In the genomic region with DNA sequence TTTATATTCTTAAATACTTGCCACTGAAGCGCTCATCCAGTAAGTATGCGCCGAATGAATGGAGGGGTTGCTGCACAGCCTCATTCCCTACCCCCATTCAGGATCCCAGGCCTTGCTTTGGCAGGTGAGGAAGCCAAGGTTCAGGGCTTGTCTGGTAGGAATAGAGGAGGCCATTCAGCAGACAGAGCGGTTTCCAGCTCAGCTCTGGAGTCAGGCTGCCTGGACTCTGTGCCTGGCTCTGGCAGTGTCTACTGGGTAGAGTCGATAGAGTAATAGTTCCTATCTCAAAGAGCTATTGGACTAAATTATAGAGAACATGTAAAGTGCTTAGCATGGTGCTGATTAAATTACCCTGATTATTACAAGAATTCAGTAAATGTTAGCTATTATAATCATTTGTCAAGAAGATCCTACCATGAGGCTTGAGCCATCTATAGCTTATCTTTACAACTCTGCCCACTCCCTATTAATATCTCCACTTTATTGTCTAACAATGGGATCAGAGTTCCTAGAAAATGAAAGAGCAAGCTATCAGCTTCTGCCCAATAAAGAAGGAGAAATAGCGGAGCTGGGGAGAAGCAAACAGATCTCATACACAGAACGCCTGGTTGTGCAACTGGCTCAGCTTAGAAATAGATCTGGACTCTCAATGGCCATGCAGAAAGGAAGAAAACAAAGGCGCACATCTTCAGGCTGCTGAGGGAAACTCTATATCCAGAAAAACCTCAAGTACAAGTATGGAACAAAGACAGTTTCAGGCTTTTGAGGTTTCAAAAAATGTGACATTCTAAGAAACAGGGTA, we compare ENCODE assay signal across 1 cellular context.
TF ChIP-seq lines count a peak whose summit lies in the region.

No MANE protein-coding gene starts in this region.

TF ChIP-seq in K562, 482 proteins besides CTCF, POLR2A, EP300 and RAD21:
- TF ChIP-seq, protein P1, sequence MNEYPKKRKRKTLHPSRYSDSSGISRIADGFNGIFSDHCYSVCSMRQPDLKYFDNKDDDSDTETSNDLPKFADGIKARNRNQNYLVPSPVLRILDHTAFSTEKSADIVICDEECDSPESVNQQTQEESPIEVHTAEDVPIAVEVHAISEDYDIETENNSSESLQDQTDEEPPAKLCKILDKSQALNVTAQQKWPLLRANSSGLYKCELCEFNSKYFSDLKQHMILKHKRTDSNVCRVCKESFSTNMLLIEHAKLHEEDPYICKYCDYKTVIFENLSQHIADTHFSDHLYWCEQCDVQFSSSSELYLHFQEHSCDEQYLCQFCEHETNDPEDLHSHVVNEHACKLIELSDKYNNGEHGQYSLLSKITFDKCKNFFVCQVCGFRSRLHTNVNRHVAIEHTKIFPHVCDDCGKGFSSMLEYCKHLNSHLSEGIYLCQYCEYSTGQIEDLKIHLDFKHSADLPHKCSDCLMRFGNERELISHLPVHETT (CRISPR knock-in tag; conservative IDR thresholded peaks at IDR 0.05 in 1 of 2, IDR thresholded peaks at IDR 0.05 in 1 of 2): no peak
- no peak for TF ChIP-seq ZNF224 (CRISPR knock-in tag; IDR thresholded peaks at IDR 0.05)
- TF ChIP-seq ZNF830 (CRISPR knock-in tag; IDR thresholded peaks at IDR 0.05): no peak
- TF ChIP-seq HDAC8 (tag; IDR thresholded peaks at IDR 0.05): no peak
- no peak for TF ChIP-seq LEF1 (IDR thresholded peaks at IDR 0.05)
- TF ChIP-seq BCLAF1 (IDR thresholded peaks at IDR 0.05; ENCODE audit: borderline replicate concordance in 1 of 2, control insufficient read depth in 1 of 2, low read depth in 2 of 2, low read length in 1 of 2): no peak
- TF ChIP-seq NEUROD1 (IDR thresholded peaks at IDR 0.05; ENCODE audit: borderline replicate concordance, low read depth, low read length, partially characterized antibody): no peak
- no peak for TF ChIP-seq ZNF444 (CRISPR knock-in tag; IDR thresholded peaks at IDR 0.05)
- no peak for TF ChIP-seq KAT7 (CRISPR knock-in tag; IDR thresholded peaks at IDR 0.05; ENCODE audit: borderline replicate concordance)
- TF ChIP-seq ZNF197 (CRISPR knock-in tag; IDR thresholded peaks at IDR 0.05; ENCODE audit: low read depth): no peak
- TF ChIP-seq RBM14 (IDR thresholded peaks at IDR 0.05; ENCODE audit: borderline replicate concordance, insufficient read depth, low read depth, low read length): no peak
- TF ChIP-seq, protein P2, sequence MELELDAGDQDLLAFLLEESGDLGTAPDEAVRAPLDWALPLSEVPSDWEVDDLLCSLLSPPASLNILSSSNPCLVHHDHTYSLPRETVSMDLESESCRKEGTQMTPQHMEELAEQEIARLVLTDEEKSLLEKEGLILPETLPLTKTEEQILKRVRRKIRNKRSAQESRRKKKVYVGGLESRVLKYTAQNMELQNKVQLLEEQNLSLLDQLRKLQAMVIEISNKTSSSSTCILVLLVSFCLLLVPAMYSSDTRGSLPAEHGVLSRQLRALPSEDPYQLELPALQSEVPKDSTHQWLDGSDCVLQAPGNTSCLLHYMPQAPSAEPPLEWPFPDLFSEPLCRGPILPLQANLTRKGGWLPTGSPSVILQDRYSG (tag; conservative IDR thresholded peaks at IDR 0.05; ENCODE audit: low read depth): no peak
- no peak for TF ChIP-seq TCFL5 (CRISPR knock-in tag; conservative IDR thresholded peaks at IDR 0.05)
- no peak for TF ChIP-seq NELFE (IDR thresholded peaks at IDR 0.05; ENCODE audit: insufficient read depth, insufficient read length)
- TF ChIP-seq SNIP1 (IDR thresholded peaks at IDR 0.05; ENCODE audit: low read depth): no peak
- TF ChIP-seq KLF6 (CRISPR knock-in tag; IDR thresholded peaks at IDR 0.05; ENCODE audit: borderline replicate concordance): no peak
- TF ChIP-seq MBD2 (IDR thresholded peaks at IDR 0.05; ENCODE audit: borderline replicate concordance, low read depth): no peak
- TF ChIP-seq PPARD (CRISPR knock-in tag; IDR thresholded peaks at IDR 0.05): no peak
- no peak for TF ChIP-seq ZNF212 (CRISPR knock-in tag; IDR thresholded peaks at IDR 0.05)
TF ChIP-seq in K562: peak in this region for 0.
